In genomic region chr3:11637901-11638668, GRCh38 we compare ENCODE assay signal across 9 cellular contexts. TPM values are rescaled to one million over a fixed set of nuclear protein-coding genes. Genes with fewer than 3 reads are reported as not detected.
DNase-seq lines count a peak whose midpoint lies in the region; ATAC-seq, FAIRE-seq and TF ChIP-seq lines count a peak whose summit lies in the region.
"Had no signal": no experiment of that assay in that cellular context is flagged by ENCODE, and none has a peak within 500 bp of the region (broad histone marks: within the 10 kb centered on the region; RNA-seq: fewer than 3 reads in every experiment).

No MANE protein-coding gene starts in this region.

- no peaks in the 10 kb centered on the region for H3K9me3 ChIP-seq in BLaER1
- H3K9me3 ChIP-seq in PC-3 (ENCODE audit: low read length), result no peaks in the 10 kb centered on the region
- H3K9me3 ChIP-seq in endothelial cell of umbilical vein (replicated peaks; ENCODE audit: control insufficient read depth, insufficient read depth, low read length), result no peaks in the 10 kb centered on the region
- no peaks in the 10 kb centered on the region for H3K9me3 ChIP-seq in osteoblast (ENCODE audit: low read depth, low read length)

- no peak for ATAC-seq in PC-3
- ATAC-seq in GM18517 (IDR thresholded peaks at IDR 0.05; ENCODE audit: unreplicated experiment), result no peak
- ATAC-seq in foreskin keratinocyte, result no peak

- peaks cover 41% of the 10 kb centered on the region for H3K36me3 ChIP-seq in BLaER1
- no peaks in the 10 kb centered on the region for H3K36me3 ChIP-seq in PC-3 (ENCODE audit: low read depth, low read length)
- H3K36me3 ChIP-seq in endothelial cell of umbilical vein (ENCODE audit: control insufficient read depth in 2 of 2, extremely low read depth in 1 of 2, insufficient read depth in 2 of 2, low read length in 2 of 2), result no peaks in the 10 kb centered on the region
- no peaks in the 10 kb centered on the region for H3K36me3 ChIP-seq in osteoblast (ENCODE audit: insufficient read depth, low read length)

- no peaks in the 10 kb centered on the region for H3K27me3 ChIP-seq in BLaER1
- no peaks in the 10 kb centered on the region for H3K27me3 ChIP-seq in PC-3 (ENCODE audit: low read length)
- H3K27me3 ChIP-seq in endothelial cell of umbilical vein (ENCODE audit: control insufficient read depth in 2 of 2, insufficient read depth in 2 of 2, low read length in 2 of 2), result no peaks in the 10 kb centered on the region
- no peaks in the 10 kb centered on the region for H3K27me3 ChIP-seq in osteoblast (ENCODE audit: insufficient read depth, low read length)
- no peaks in the 10 kb centered on the region for H3K27me3 ChIP-seq in foreskin keratinocyte

- no peak overlapping the region for H3K4me3 ChIP-seq in BLaER1
- peak overlapping the region; percentile 17; the same call in 1 of the 2 replicates for H3K4me3 ChIP-seq in PC-3 (ENCODE audit: low read length)
- H3K4me3 ChIP-seq in endothelial cell of umbilical vein (replicated peaks in 1 of 3; ENCODE audit: insufficient read depth in 1 of 3, low read depth in 1 of 3, low read length in 3 of 3), result peak overlapping the region; percentile 22 to 58 (median 27)
- peak overlapping the region; percentile 87 for H3K4me3 ChIP-seq in osteoblast (ENCODE audit: insufficient read depth, low read length)

- H3F3A ChIP-seq in PC-3 (ENCODE audit: low read length, unreplicated experiment), result no peaks in the 10 kb centered on the region

- CTCF ChIA-PET in PC-3 (lab: Charles Lee) (no interaction called here), endothelial cell of umbilical vein (lab: Charles Lee) (interaction anchor here (0.6 to 3.6 kb wide), 14 partner anchors 12 to 482 kb away, joined by 3 to 24 read pairs (median 5); no protein-coding TSS in a partner anchor)

- H3K4me2 ChIP-seq in BLaER1, result peak overlapping the region; percentile 92
- H3K4me2 ChIP-seq in PC-3 (ENCODE audit: low read length), result peak overlapping the region; percentile 44
- H3K4me2 ChIP-seq in endothelial cell of umbilical vein (ENCODE audit: insufficient read depth, low read length), result peak overlapping the region; percentile 93
- peak overlapping the region; percentile 82 for H3K4me2 ChIP-seq in osteoblast (ENCODE audit: insufficient read depth, low read length)

- H3K27ac ChIP-seq in BLaER1 (0 out of 2 replicates have a peak overlapping the region, but pooled peaks have one; percentile 27), PC-3 (ENCODE audit: low read length) (no peak overlapping the region), endothelial cell of umbilical vein (ENCODE audit: insufficient read depth, low read depth, low read length) (peak overlapping the region; percentile 92), osteoblast (ENCODE audit: low read depth, low read length) (peak overlapping the region; percentile 95), foreskin keratinocyte (no peak overlapping the region)
- H3K27ac ChIP-seq: HL-60 had no signal

- TF ChIP-seq CTCF in PC-3 (conservative IDR thresholded peaks at IDR 0.05; ENCODE audit: low read depth, low read length) (no peak), endothelial cell of umbilical vein (IDR thresholded peaks at IDR 0.05; ENCODE audit: extremely low read depth in 1 of 2, insufficient read depth in 1 of 2, low read depth in 1 of 2, low read length in 2 of 2) (no peak), osteoblast (IDR thresholded peaks at IDR 0.05; ENCODE audit: extremely low read depth, low read depth, low read length) (no peak), foreskin keratinocyte (conservative IDR thresholded peaks at IDR 0.05) (no peak)

- no peaks in the 10 kb centered on the region for H3K9me2 ChIP-seq in PC-3 (replicated peaks; ENCODE audit: low read length)

- DNase-seq in PC-3 (no peak), endothelial cell of umbilical vein (ENCODE audit: low read depth, low spot score) (peak; percentile 62), osteoblast (ENCODE audit: insufficient read length, low spot score, missing footprints) (peak; percentile 32), NCI-H226 (no peak), SW 1271 (lab: John Stamatoyannopoulos, UW) (no peak), foreskin keratinocyte (no peak)

- POLR2A ChIA-PET in PC-3 (lab: Charles Lee; ENCODE audit: unreplicated experiment) (interaction anchor here (0.6 to 0.7 kb wide), 3 partner anchors 23 to 1317 kb away, joined by 3 to 5 read pairs (median 3); partner anchors contain the start of gene SEC13), endothelial cell of umbilical vein (lab: Charles Lee) (interaction anchor here (0.7 to 1.1 kb wide), 7 partner anchors 15 to 259 kb away, joined by 3 to 4 read pairs (median 3); no protein-coding TSS in a partner anchor)

- H3K9me1 ChIP-seq in endothelial cell of umbilical vein (replicated peaks; ENCODE audit: control insufficient read depth, extremely low read depth, insufficient read depth, low read length), result no peaks in the 10 kb centered on the region

- FAIRE-seq in endothelial cell of umbilical vein (lab: Jason Lieb, UNC), result no peak

- H3K9ac ChIP-seq in BLaER1 (peak overlapping the region; percentile 40; the same call in 1 of the 2 replicates), PC-3 (ENCODE audit: low read length) (0 out of 2 replicates have a peak overlapping the region, but pooled peaks have one; percentile 5), endothelial cell of umbilical vein (replicated peaks; ENCODE audit: extremely low read depth, insufficient read depth, low read length) (peak overlapping the region; percentile 84)

- dilution Hi-C loops in endothelial cell of umbilical vein (cut with MboI; ENCODE audit: extremely low pct_ligation_motif_present, low sequenced_read_pairs), result no loop called here

- no peak for TF ChIP-seq POLR2A in endothelial cell of umbilical vein (IDR thresholded peaks at IDR 0.05; ENCODE audit: low read depth, low read length)

- H2AFZ ChIP-seq in PC-3 (ENCODE audit: low read length) (no peak overlapping the region), endothelial cell of umbilical vein (ENCODE audit: low read depth, low read length) (no peak overlapping the region), osteoblast (ENCODE audit: low read length) (no peak overlapping the region)

- intact Hi-C loops in PC-3 (cut with micrococcal nuclease), result no loop called here
- intact Hi-C loops in endothelial cell of umbilical vein (cut with micrococcal nuclease), result no loop called here

- H3K79me2 ChIP-seq in PC-3 (ENCODE audit: low read length), result peaks cover 100% of the 10 kb centered on the region
- peaks cover 100% of the 10 kb centered on the region for H3K79me2 ChIP-seq in endothelial cell of umbilical vein (ENCODE audit: control insufficient read depth, insufficient read depth, low read length)
- peaks cover 97% of the 10 kb centered on the region for H3K79me2 ChIP-seq in osteoblast (ENCODE audit: insufficient read depth, low read length)

- H4K20me1 ChIP-seq in BLaER1 (peaks cover 91% of the 10 kb centered on the region), PC-3 (ENCODE audit: low read length) (peaks cover 29% of the 10 kb centered on the region), endothelial cell of umbilical vein (replicated peaks; ENCODE audit: control insufficient read depth, extremely low read depth, insufficient read depth, low read length) (no peaks in the 10 kb centered on the region), osteoblast (ENCODE audit: insufficient read depth, low read length) (peaks cover 39% of the 10 kb centered on the region)

- H3K4me1 ChIP-seq in BLaER1 (peaks cover 83% of the 10 kb centered on the region), PC-3 (ENCODE audit: insufficient read depth, low read length) (peaks cover 22% of the 10 kb centered on the region; the same call in 1 of the 2 replicates), endothelial cell of umbilical vein (ENCODE audit: control insufficient read depth, extremely low read depth, insufficient read depth, low read length) (peaks cover 79% of the 10 kb centered on the region), osteoblast (ENCODE audit: insufficient read depth, low read length) (peaks cover 73% of the 10 kb centered on the region), foreskin keratinocyte (peaks cover 13% of the 10 kb centered on the region)

- BruUV-seq in PC-3 (replicated peaks; lab: Mats Ljungman, UMichigan) (no TSS peak), endothelial cell of umbilical vein (replicated peaks; lab: Mats Ljungman, UMichigan) (no TSS peak)

TF ChIP-seq in endothelial cell of umbilical vein, 7 proteins besides CTCF, POLR2A, EP300 and RAD21:
- TF ChIP-seq, protein P1, sequence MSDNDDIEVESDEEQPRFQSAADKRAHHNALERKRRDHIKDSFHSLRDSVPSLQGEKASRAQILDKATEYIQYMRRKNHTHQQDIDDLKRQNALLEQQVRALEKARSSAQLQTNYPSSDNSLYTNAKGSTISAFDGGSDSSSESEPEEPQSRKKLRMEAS (IDR thresholded peaks at IDR 0.05; ENCODE audit: insufficient read depth, insufficient read length), result peak; percentile 8
- no peak for TF ChIP-seq POLR2AphosphoS5 (IDR thresholded peaks at IDR 0.05; ENCODE audit: insufficient read depth, low read depth, low read length)

RNA-seq across cellular contexts. Expression of gene VGLL4, which starts 5.6 kb away (rescaled TPM):
- total RNA-seq in PC-3 (2014; rRNA removed) (40.5 and 46.3 TPM in 2 replicates), endothelial cell of umbilical vein (58.9 and 67.0 TPM in 2 replicates), osteoblast (58.0 and 68.8 TPM in 2 replicates), foreskin keratinocyte (28.3 and 30.2 TPM in 2 replicates)
- polyA plus RNA-seq in endothelial cell of umbilical vein (75.9 and 78.9 TPM in 2 replicates), foreskin keratinocyte (13.6 and 14.8 TPM in 2 replicates)
- polyA plus RNA-seq in endothelial cell of umbilical vein (2011; cell fraction: cytosol; rRNA removed), result 48.6 and 57.5 TPM in 2 replicates
- 95.4 and 99.1 TPM in 2 replicates for polyA plus RNA-seq in endothelial cell of umbilical vein (2011; cell fraction: nucleus; rRNA removed)
- 42.5 and 47.3 TPM in 2 replicates for polyA plus RNA-seq in endothelial cell of umbilical vein (2012)
- polyA minus RNA-seq in endothelial cell of umbilical vein, result 73.2 and 78.6 TPM in 2 replicates
- polyA minus RNA-seq in endothelial cell of umbilical vein (2011; cell fraction: cytosol; rRNA and poly(A)+ RNA removed), result 16.1 TPM
- polyA minus RNA-seq in endothelial cell of umbilical vein (2011; cell fraction: nucleus; rRNA and poly(A)+ RNA removed), result 112 and 132 TPM in 2 replicates

Comparison
In these comparisons a context has a peak if more than half of its experiments do, and no peak if none do; other contexts are left out.
1. H3K27ac ChIP-seq: peak in BLaER1 (single experiment), endothelial cell of umbilical vein (single experiment) and osteoblast (single experiment); none in PC-3 (single experiment) and foreskin keratinocyte (single experiment).
2. H3K9ac ChIP-seq: peak in every context shown above with its lines; median percentile 84 in endothelial cell of umbilical vein; 40 in BLaER1; 5 in PC-3.
3. DNase-seq: peak in endothelial cell of umbilical vein (single experiment) and osteoblast (single experiment); none in PC-3 (single experiment), NCI-H226 (single experiment), SW 1271 (0 of 2) and foreskin keratinocyte (0 of 2).
4. Peak in every context shown above with its lines, with median percentiles within 50 percentile points of each other: H3K4me2 ChIP-seq.